ENCODE assay signal across 8 cellular contexts in the genomic region with DNA sequence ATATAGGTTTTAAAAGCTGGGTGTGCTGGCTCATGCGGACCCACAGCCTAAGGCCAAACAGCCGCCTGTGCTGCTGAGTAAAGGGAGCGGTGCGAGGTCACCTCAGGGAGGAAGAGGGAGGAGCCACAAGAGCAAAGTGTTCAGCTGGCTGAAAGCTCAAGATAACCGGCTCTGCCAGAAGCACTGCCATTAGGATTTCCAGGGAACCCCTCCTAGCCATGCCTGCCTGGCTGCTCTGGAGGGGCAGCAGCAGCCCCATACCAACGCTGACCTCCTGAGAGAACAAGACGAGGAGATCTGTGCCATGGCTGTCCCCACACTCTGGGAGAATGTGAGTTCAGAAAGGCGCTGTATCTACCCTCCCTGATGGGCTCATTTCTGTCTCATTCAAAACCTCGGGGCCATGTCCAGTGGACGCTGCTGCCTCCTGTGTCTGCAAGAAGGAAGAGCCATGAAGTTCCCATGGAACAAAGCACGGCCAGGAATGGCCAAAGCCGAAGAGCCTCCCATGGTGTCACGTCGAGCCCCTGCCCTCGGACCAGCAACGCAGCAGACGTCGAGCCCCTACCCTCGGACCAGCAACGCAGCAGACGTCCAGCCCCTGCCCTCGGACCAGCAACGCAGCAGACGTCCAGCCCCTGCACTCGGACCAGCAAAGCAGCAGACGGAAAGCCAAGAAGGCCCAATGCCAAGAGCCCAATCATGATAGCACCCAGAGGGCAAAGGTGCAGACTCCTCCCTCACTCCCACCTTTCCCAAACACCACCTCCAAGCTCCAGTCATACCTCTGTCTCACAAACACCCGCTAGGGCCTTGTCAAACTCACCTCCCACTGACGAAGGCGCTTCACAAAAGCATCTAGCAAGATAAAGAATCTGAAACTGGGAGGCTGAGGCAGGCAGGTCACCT.
DNase-seq lines count a peak whose midpoint lies in the region; ATAC-seq and TF ChIP-seq lines count a peak whose summit lies in the region.

No MANE protein-coding gene starts in this region.

- H3K27me3 ChIP-seq in WERI-Rb-1 (ENCODE audit: insufficient read depth, low read depth, severe bottlenecking) = no peaks in the 10 kb centered on the region
- no peaks in the 10 kb centered on the region for H3K27me3 ChIP-seq in skeletal muscle satellite cell (ENCODE audit: control insufficient read depth, insufficient read depth, low read length)

- no peak overlapping the region for H3K4me3 ChIP-seq in WERI-Rb-1 (ENCODE audit: low read depth, low read length)
- no peak overlapping the region for H3K4me3 ChIP-seq in skeletal muscle satellite cell (ENCODE audit: low read length)

- peak; percentile 72 for ATAC-seq in Right ventricle myocardium superior (ENCODE audit: poor library complexity)

- no peak overlapping the region for H3K9ac ChIP-seq in skeletal muscle satellite cell (ENCODE audit: low read depth, low read length)

- H3K36me3 ChIP-seq in WERI-Rb-1 (no peaks in the 10 kb centered on the region), skeletal muscle satellite cell (ENCODE audit: insufficient read depth, low read length) (no peaks in the 10 kb centered on the region)

- DNase-seq in NCI-H2029 treated with DMSO at 0.1 percent for 48 hours (lab: John Stamatoyannopoulos, UW) (peak; percentile 12), NCI-H2029 (lab: John Stamatoyannopoulos, UW) (no peak), WERI-Rb-1 (peak; percentile 36), Right ventricle myocardium superior (peak; percentile 66), kidney glomerular epithelial cell (lab: John Stamatoyannopoulos, UW) (no peak), Ammon's horn (ENCODE audit: low spot score) (no peak), dedifferentiated amniotic fluid mesenchymal stem cell (ENCODE audit: extremely low spot score) (no peak)

- peak overlapping the region; percentile 21 for H3K4me2 ChIP-seq in skeletal muscle satellite cell (ENCODE audit: low read length)

- TF ChIP-seq CTCF in WERI-Rb-1 (IDR thresholded peaks at IDR 0.05; ENCODE audit: low read depth, low read length) = peak; percentile 19; the same call in 1 of the 2 replicates

- peaks cover 22% of the 10 kb centered on the region for H3K4me1 ChIP-seq in skeletal muscle satellite cell (ENCODE audit: control insufficient read depth, insufficient read depth, low read length)

- H3K9me3 ChIP-seq in WERI-Rb-1 (ENCODE audit: severe bottlenecking) (no peaks in the 10 kb centered on the region), skeletal muscle satellite cell (replicated peaks; ENCODE audit: low read length) (no peaks in the 10 kb centered on the region)

- H3K27ac ChIP-seq in WERI-Rb-1 = no peak overlapping the region

- intact Hi-C loops in Right ventricle myocardium superior (cut with DNase I) = no loop called here

Comparison
In these comparisons a context has a peak if more than half of its experiments do, and no peak if none do; other contexts are left out.
1. DNase-seq: peak in NCI-H2029 treated with DMSO at 0.1 percent for 48 hours (single experiment), WERI-Rb-1 (single experiment) and Right ventricle myocardium superior (single experiment); none in NCI-H2029 (single experiment), kidney glomerular epithelial cell (single experiment), Ammon's horn (single experiment) and dedifferentiated amniotic fluid mesenchymal stem cell (single experiment).